Comparison of ENCODE assay signal across 21 cellular contexts in the genomic region with DNA sequence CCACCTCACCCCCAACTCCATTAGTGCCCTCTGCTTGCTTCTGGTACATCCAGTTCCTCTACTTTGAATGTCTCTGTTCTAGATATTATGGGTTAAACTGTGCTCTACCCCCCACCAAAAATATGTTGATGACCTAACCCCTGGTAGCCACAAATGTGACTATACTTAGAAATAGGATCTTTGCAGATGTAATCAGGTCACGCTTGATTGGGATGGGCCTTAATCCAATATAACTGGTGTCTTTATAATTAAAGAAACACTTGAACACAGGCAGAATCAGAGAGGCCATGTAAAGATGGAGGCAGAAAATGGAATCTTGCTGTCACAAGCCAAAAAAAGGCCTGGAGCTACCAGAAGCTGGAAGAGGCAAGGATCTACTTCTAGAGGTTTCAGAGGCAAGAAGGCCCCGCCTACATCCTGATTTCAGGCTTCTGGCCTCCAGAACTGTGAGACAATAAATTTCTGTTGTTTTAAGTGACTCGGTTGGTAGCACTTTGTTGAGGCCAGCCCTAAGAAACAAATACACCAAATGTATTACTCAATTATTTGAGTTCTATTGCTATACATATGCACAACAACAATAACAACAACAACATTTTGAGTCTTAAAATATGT.
DNase-seq lines count a peak whose midpoint lies in the region; ATAC-seq and TF ChIP-seq lines count a peak whose summit lies in the region.
"Had no signal": no experiment of that assay in that cellular context is flagged by ENCODE, and none has a peak within 500 bp of the region (broad histone marks: within the 10 kb centered on the region; RNA-seq: fewer than 3 reads in every experiment).

No MANE protein-coding gene starts in this region.

- TF ChIP-seq POLR2A in esophagus muscularis mucosa (IDR thresholded peaks at IDR 0.05; ENCODE audit: low read depth), result no peak

- no peaks in the 10 kb centered on the region for H3F3A ChIP-seq in OCI-LY1 (ENCODE audit: insufficient read depth, low read length)

- TF ChIP-seq EP300 in esophagus muscularis mucosa (IDR thresholded peaks at IDR 0.05), result no peak

- no peak overlapping the region for H2AFZ ChIP-seq in OCI-LY1 (ENCODE audit: low read length)
- H2AFZ ChIP-seq: GM23338, PC-9 had no signal

- peak overlapping the region; percentile 54 to 79 (median 72) for H3K4me2 ChIP-seq in BLaER1 treated with 17β-estradiol and CSF1 and Interleukin-3, amounts not matched to agents 10 nM and 100 nM
- peak overlapping the region; percentile 70 for H3K4me2 ChIP-seq in OCI-LY1 (ENCODE audit: low read length)
- H3K4me2 ChIP-seq: GM23338, PC-9 had no signal

- H3K4me3 ChIP-seq in BLaER1 treated with 17β-estradiol and CSF1 and Interleukin-3, amounts not matched to agents 10 nM and 100 nM, result peak overlapping the region in 5 of 10 experiments; percentile 0 to 34 (median 5); a peak in 3 of 20 replicates
- H3K4me3 ChIP-seq in OCI-LY1 (ENCODE audit: low read depth, low read length, poor library complexity, severe bottlenecking) (peak overlapping the region; percentile 14), esophagus muscularis mucosa (no peak overlapping the region)
- H3K4me3 ChIP-seq: GM23338, left ventricle myocardium inferior, mucosa of descending colon, PC-9 had no signal

- ATAC-seq in HG02981 (IDR thresholded peaks at IDR 0.05; ENCODE audit: unreplicated experiment), result peak; percentile 40
- ATAC-seq: activated naive CD4-positive, alpha-beta T cell treated with anti-CD3 and anti-CD28 coated beads, Interleukin-2, amount 50 U/mL, for 72 hours; activated T-cell treated with anti-CD3 and anti-CD28 coated beads, Interleukin-2, amount 50 U/mL, for 4 hours; GM23338; mucosa of descending colon; SK-N-SH treated with all-trans-retinoic acid at 6 μM for 48 hours had no signal

- no peaks in the 10 kb centered on the region for H3K27me3 ChIP-seq in BLaER1 treated with 17β-estradiol and CSF1 and Interleukin-3, amounts not matched to agents 10 nM and 100 nM
- H3K27me3 ChIP-seq in OCI-LY1 (ENCODE audit: insufficient read depth, low read length), result no peaks in the 10 kb centered on the region
- no peaks in the 10 kb centered on the region for H3K27me3 ChIP-seq in esophagus muscularis mucosa

- intact Hi-C loops in esophagus muscularis mucosa (cut with DNase I), result no loop called here

- H3K9me2 ChIP-seq in OCI-LY1 (ENCODE audit: low read depth, low read length), result no peaks in the 10 kb centered on the region

- DNase-seq in kidney tubule cell (ENCODE audit: low spot score) (peak; percentile 61), esophagus muscularis mucosa (ENCODE audit: extremely low spot score) (no peak), NCI-H510A (lab: John Stamatoyannopoulos, UW) (no peak), H4 (ENCODE audit: low spot score) (no peak), GM03348 (ENCODE audit: low spot score) (no peak)
- DNase-seq: activated CD4-positive, alpha-beta memory T cell treated with anti-CD3 and anti-CD28 coated beads for 36 hours; activated T-cell treated with anti-CD3 and anti-CD28 coated beads, Interleukin-2, amount 50 U/mL, for 4 hours; GDM1; left ventricle myocardium inferior; mucosa of descending colon; NCI-H1930; NCI-H510A treated with DMSO at 0.1 percent for 48 hours; PC-9; stimulated activated CD4-positive, alpha-beta T cell treated with anti-CD3 and anti-CD28 coated beads, Interleukin-2, amount 100 ng/mL, for 48 hours had no signal

- WGBS in esophagus muscularis mucosa, result 89% methylated on average over 3 of the region's 3 CpGs

- peaks cover 3 to 34% (median 29%) of the 10 kb centered on the region in 11 experiments; a peak in 19 of 22 replicates for H3K9me3 ChIP-seq in BLaER1 treated with 17β-estradiol and CSF1 and Interleukin-3, amounts not matched to agents 10 nM and 100 nM (replicated peaks in 1 of 11)
- H3K9me3 ChIP-seq in OCI-LY1 (ENCODE audit: low read length) (no peaks in the 10 kb centered on the region), esophagus muscularis mucosa (no peaks in the 10 kb centered on the region)

- H3K4me1 ChIP-seq in BLaER1 treated with 17β-estradiol and CSF1 and Interleukin-3, amounts not matched to agents 10 nM and 100 nM, result peaks cover 41 to 57% (median 47%) of the 10 kb centered on the region in 10 experiments
- peaks cover 46% of the 10 kb centered on the region for H3K4me1 ChIP-seq in OCI-LY1 (ENCODE audit: insufficient read depth, low read length, severe bottlenecking)
- H3K4me1 ChIP-seq in esophagus muscularis mucosa, result peaks cover 0 to 33% (median 17%) of the 10 kb centered on the region in 4 donors

- TF ChIP-seq CTCF in OCI-LY1 (IDR thresholded peaks at IDR 0.05; ENCODE audit: low read length) (no peak), esophagus muscularis mucosa (IDR thresholded peaks at IDR 0.05) (no peak)

- peaks cover 11% of the 10 kb centered on the region; the same call in 1 of the 2 replicates for H3K79me2 ChIP-seq in OCI-LY1 (ENCODE audit: insufficient read depth, low read length)

- H3K36me3 ChIP-seq in BLaER1 treated with 17β-estradiol and CSF1 and Interleukin-3, amounts not matched to agents 10 nM and 100 nM, result peaks cover 0 to 10% (median 0%) of the 10 kb centered on the region in 11 experiments; a peak in 4 of 22 replicates
- H3K36me3 ChIP-seq in OCI-LY1 (ENCODE audit: insufficient read depth, low read length) (no peaks in the 10 kb centered on the region; the same call in 1 of the 2 replicates), esophagus muscularis mucosa (no peaks in the 10 kb centered on the region)
- H3K36me3 ChIP-seq: left ventricle myocardium inferior had no signal

- peak overlapping the region in 8 of 11 experiments; percentile 30 to 68 (median 48); a peak in 13 of 22 replicates for H3K9ac ChIP-seq in BLaER1 treated with 17β-estradiol and CSF1 and Interleukin-3, amounts not matched to agents 10 nM and 100 nM
- H3K9ac ChIP-seq in OCI-LY1 (ENCODE audit: low read length), result peak overlapping the region; percentile 44; the same call in 1 of the 2 replicates

- H3K27ac ChIP-seq in BLaER1 treated with 17β-estradiol and CSF1 and Interleukin-3, amounts not matched to agents 10 nM and 100 nM, result peak overlapping the region in 10 of 11 experiments; percentile 18 to 84 (median 73); a peak in 19 of 22 replicates
- H3K27ac ChIP-seq in OCI-LY1 (ENCODE audit: low read depth, low read length, poor library complexity, severe bottlenecking) (peak overlapping the region; percentile 91), esophagus muscularis mucosa (replicated peaks in 1 of 4) (no peak overlapping the region)
- H3K27ac ChIP-seq: epithelial cell of prostate, left ventricle myocardium inferior, PC-9 had no signal

- peaks cover 0 to 77% (median 0%) of the 10 kb centered on the region in 11 experiments; a peak in 4 of 22 replicates for H4K20me1 ChIP-seq in BLaER1 treated with 17β-estradiol and CSF1 and Interleukin-3, amounts not matched to agents 10 nM and 100 nM
- no peaks in the 10 kb centered on the region for H4K20me1 ChIP-seq in OCI-LY1 (ENCODE audit: insufficient read depth, low read length)

Comparison
In these comparisons a context has a peak if more than half of its experiments do, and no peak if none do; other contexts are left out.
1. H3K27ac ChIP-seq: peak in BLaER1 treated with 17β-estradiol and CSF1 and Interleukin-3, amounts not matched to agents 10 nM and 100 nM (10 of 11) and OCI-LY1 (single experiment); none in esophagus muscularis mucosa (0 of 4).